Comparison of ENCODE assay signal across 9 cellular contexts in the genomic region with DNA sequence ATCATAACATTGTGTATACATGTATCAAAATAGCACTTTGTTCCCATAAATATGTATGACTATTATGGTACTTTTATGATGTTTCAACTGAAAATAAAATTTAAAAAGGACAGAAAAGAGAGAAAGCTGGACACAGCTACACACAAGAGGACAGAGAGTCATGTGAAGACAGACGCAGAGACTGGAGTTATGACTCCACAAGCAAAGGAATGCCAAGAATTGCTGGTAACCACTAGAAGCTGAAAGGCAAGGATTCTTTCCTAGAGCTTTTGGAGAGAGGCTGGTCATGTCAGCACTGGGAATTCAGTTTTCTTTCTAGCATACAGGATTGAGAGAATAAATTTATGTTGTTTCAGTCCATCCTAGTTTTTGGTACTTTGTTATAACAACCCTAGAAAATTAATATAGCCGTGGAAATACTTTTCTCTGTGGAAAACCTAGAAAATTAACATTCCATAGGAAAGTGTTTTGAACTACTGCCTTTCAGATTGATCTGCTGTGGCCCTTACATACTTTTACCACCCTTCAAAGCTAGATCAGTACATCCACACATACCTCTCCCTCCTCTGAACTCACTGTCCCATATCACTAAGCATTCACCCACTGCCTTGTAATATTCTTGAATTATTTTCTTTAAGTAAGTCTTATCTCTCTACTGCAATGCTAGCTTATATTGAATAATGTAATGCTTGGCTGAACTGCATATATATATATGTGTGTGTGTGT.
A peak's percentile ranks its signal among the peaks of the same experiment; 100 is the strongest.
DNase-seq lines count a peak whose midpoint lies in the region; ATAC-seq and TF ChIP-seq lines count a peak whose summit lies in the region.
"Had no signal": no experiment of that assay in that cellular context is flagged by ENCODE, and none has a peak within 500 bp of the region (broad histone marks: within the 10 kb centered on the region; RNA-seq: fewer than 3 reads in every experiment).

No MANE protein-coding gene starts in this region.

- TF ChIP-seq CTCF in HFF-Myc (IDR thresholded peaks at IDR 0.05; ENCODE audit: low read depth, low read length, missing control alignments) (no peak), upper lobe of right lung (IDR thresholded peaks at IDR 0.05) (no peak)

- intact Hi-C loops in upper lobe of right lung (cut with DNase I) (no loop called here), aorta (cut with DNase I) (no loop called here)

- H3K4me1 ChIP-seq in adipocyte (ENCODE audit: control insufficient read depth, insufficient read depth, low read length) = peaks cover 42% of the 10 kb centered on the region
- no peaks in the 10 kb centered on the region for H3K4me1 ChIP-seq in upper lobe of right lung
- H3K4me1 ChIP-seq in aorta (ENCODE audit: control insufficient read depth in 1 of 2, insufficient read depth in 2 of 2, low read length in 2 of 2) = peaks cover 0 to 3% of the 10 kb centered on the region in 2 donors

- peak overlapping the region; percentile 62 for H3K9ac ChIP-seq in adipocyte (ENCODE audit: low read length)

- H3K9me3 ChIP-seq in adipocyte (ENCODE audit: control insufficient read depth, low read length) (peaks cover 3% of the 10 kb centered on the region), upper lobe of right lung (no peaks in the 10 kb centered on the region), aorta (ENCODE audit: control insufficient read depth, low read length) (no peaks in the 10 kb centered on the region)

- ATAC-seq in upper lobe of right lung (peak; percentile 75), aorta (ENCODE audit: low FRiP score) (no peak)

- H3K27me3 ChIP-seq in adipocyte (replicated peaks; ENCODE audit: control insufficient read depth, insufficient read depth, low read length) (no peaks in the 10 kb centered on the region), upper lobe of right lung (no peaks in the 10 kb centered on the region), aorta (ENCODE audit: control insufficient read depth in 1 of 2, insufficient read depth in 2 of 2, low read length in 1 of 2) (no peaks in the 10 kb centered on the region)
- H3K27me3 ChIP-seq: heart right ventricle had no signal

- H3K4me3 ChIP-seq in HFF-Myc (replicated peaks; ENCODE audit: low read depth, low read length) = no peak overlapping the region
- peak overlapping the region; percentile 53 for H3K4me3 ChIP-seq in adipocyte (ENCODE audit: low read length)
- no peak overlapping the region for H3K4me3 ChIP-seq in upper lobe of right lung
- no peak overlapping the region for H3K4me3 ChIP-seq in aorta (ENCODE audit: low read length in 2 of 2)
- H3K4me3 ChIP-seq: heart right ventricle had no signal

- H3K36me3 ChIP-seq in adipocyte (ENCODE audit: control insufficient read depth, insufficient read depth, low read length, severe bottlenecking) (no peaks in the 10 kb centered on the region), upper lobe of right lung (no peaks in the 10 kb centered on the region), aorta (ENCODE audit: control insufficient read depth in 1 of 2, insufficient read depth in 2 of 2, low read length in 1 of 2) (no peaks in the 10 kb centered on the region)
- H3K36me3 ChIP-seq: heart right ventricle had no signal

- DNase-seq in HFF-Myc (ENCODE audit: extremely low read depth, low read depth) (peak; percentile 49), adipocyte (ENCODE audit: low read depth) (peak; percentile 93), glomerular visceral epithelial cell (ENCODE audit: extremely low spot score) (peak; percentile 85), upper lobe of right lung (no peak), aorta (no peak), NCI-H748 treated with DMSO at 0.1 percent for 48 hours (lab: John Stamatoyannopoulos, UW) (no peak), NCI-H1092 treated with DMSO at 0.1 percent for 48 hours (lab: John Stamatoyannopoulos, UW) (no peak)
- DNase-seq: NCI-H1694 treated with DMSO at 0.1 percent for 48 hours had no signal

- H3K27ac ChIP-seq in upper lobe of right lung (peak overlapping the region; percentile 9), aorta (ENCODE audit: low read depth in 1 of 2, low read length in 2 of 2) (no peak overlapping the region)

- WGBS in aorta, 2 donors = 9 to 13% methylated on average over 2 of the region's 2 CpGs

Comparison
In these comparisons a context has a peak if more than half of its experiments do, and no peak if none do; other contexts are left out.
1. DNase-seq: peak in HFF-Myc (single experiment), adipocyte (single experiment) and glomerular visceral epithelial cell (single experiment); none in upper lobe of right lung (single experiment), aorta (0 of 2), NCI-H748 treated with DMSO at 0.1 percent for 48 hours (single experiment) and NCI-H1092 treated with DMSO at 0.1 percent for 48 hours (single experiment).